In the genomic region with DNA sequence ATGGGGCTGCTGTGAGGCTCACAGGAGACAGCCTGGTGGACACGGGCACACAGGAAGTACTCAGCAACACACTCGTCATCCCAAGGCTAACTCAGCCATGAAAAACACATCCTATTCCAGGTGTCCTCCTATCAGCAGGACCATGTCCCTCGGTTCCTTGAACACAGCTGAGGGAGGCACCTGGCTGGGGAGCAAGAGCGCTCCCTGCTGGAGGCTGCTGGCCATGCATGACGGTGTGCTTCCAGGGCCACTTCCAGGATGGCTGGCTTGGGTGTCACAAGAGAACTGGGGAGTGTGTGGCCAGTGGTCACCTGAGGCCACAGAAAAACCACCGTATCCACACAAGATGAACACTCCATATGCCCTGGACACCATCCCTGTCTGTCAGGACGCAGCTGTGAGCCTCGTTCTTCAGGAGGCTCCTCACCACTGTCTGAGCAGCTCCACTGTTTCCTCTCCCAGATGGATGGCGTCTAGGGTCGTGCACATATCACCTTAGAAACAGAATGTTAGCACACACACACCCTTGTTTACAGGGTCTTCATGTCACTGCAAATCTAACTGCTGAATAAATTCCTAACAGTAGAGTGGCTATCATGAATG, we compare ENCODE assay signal across 8 cellular contexts. TPM values are rescaled to one million over a fixed set of nuclear protein-coding genes. Genes with fewer than 3 reads are reported as not detected.
DNase-seq lines count a peak whose midpoint lies in the region; ATAC-seq and TF ChIP-seq lines count a peak whose summit lies in the region.

No MANE protein-coding gene starts in this region.

- ATAC-seq in SK-N-SH treated with all-trans-retinoic acid at 6 μM for 48 hours: peak; percentile 97
- ATAC-seq in activated naive CD4-positive, alpha-beta T cell treated with anti-CD3 and anti-CD28 coated beads, Interleukin-2, amount 50 U/mL, for 72 hours: peak; percentile 78 to 86
- ATAC-seq in HG03025 (IDR thresholded peaks at IDR 0.05; ENCODE audit: low FRiP score, unreplicated experiment): no peak

- H3K27ac ChIP-seq in parathyroid adenoma (no peak overlapping the region), tibial nerve (peak overlapping the region in 3 of 4 donors; percentile 61 to 71 (median 71))

- peaks cover 0 to 15% of the 10 kb centered on the region in 2 donors for H3K36me3 Mint-ChIP-seq in activated naive CD4-positive, alpha-beta T cell treated with anti-CD3 and anti-CD28 coated beads, Interleukin-2, amount 50 U/mL, for 72 hours
- no peaks in the 10 kb centered on the region for H3K36me3 Mint-ChIP-seq in glutamatergic neuron (ENCODE audit: unreplicated experiment)

- TF ChIP-seq CTCF in glutamatergic neuron (IDR thresholded peaks at IDR 0.05; ENCODE audit: partially characterized antibody, unreplicated experiment) (peak; percentile 92), parathyroid adenoma (IDR thresholded peaks at IDR 0.05) (peak; percentile 81), tibial nerve (IDR thresholded peaks at IDR 0.05) (peak; percentile 86 to 93 (median 90))

- H3K4me1 ChIP-seq in parathyroid adenoma (peaks cover 8% of the 10 kb centered on the region), tibial nerve (peaks cover 0 to 54% (median 24%) of the 10 kb centered on the region in 4 donors)

- no peak overlapping the region for H3K27ac Mint-ChIP-seq in activated naive CD4-positive, alpha-beta T cell treated with anti-CD3 and anti-CD28 coated beads, Interleukin-2, amount 50 U/mL, for 72 hours
- no peak overlapping the region for H3K27ac Mint-ChIP-seq in glutamatergic neuron (ENCODE audit: unreplicated experiment)

- H3K36me3 ChIP-seq in parathyroid adenoma (ENCODE audit: control insufficient read depth, insufficient read depth, low read length): no peaks in the 10 kb centered on the region
- no peaks in the 10 kb centered on the region for H3K36me3 ChIP-seq in tibial nerve

- WGBS in tibial nerve, 2 donors: 41 to 50% methylated on average over 10 of the region's 10 CpGs

- H3K79me2 ChIP-seq in parathyroid adenoma: no peaks in the 10 kb centered on the region

- H3K9ac ChIP-seq in parathyroid adenoma: no peak overlapping the region

- H3K4me3 Mint-ChIP-seq in glutamatergic neuron (ENCODE audit: unreplicated experiment): no peak overlapping the region

- peak; percentile 90 for DNase-seq in GM03348 (ENCODE audit: low spot score)
- DNase-seq in HPDE6-E6E7 (ENCODE audit: extremely low spot score): peak; percentile 38
- DNase-seq in activated naive CD4-positive, alpha-beta T cell treated with anti-CD3 and anti-CD28 coated beads, Interleukin-2, amount 50 U/mL, for 72 hours (ENCODE audit: low spot score in 2 of 2): peak; percentile 64 to 81
- peak; percentile 80 for DNase-seq in glutamatergic neuron
- peak; percentile 50 to 71 for DNase-seq in tibial nerve (ENCODE audit: low spot score in 2 of 2)

- H3K27me3 ChIP-seq in parathyroid adenoma (ENCODE audit: control insufficient read depth, insufficient read depth, low read length): no peaks in the 10 kb centered on the region
- H3K27me3 ChIP-seq in tibial nerve: no peaks in the 10 kb centered on the region

- H3K4me2 ChIP-seq in parathyroid adenoma (ENCODE audit: low read length): no peak overlapping the region

- H3K9me3 ChIP-seq in parathyroid adenoma (ENCODE audit: control insufficient read depth, low read length) (no peaks in the 10 kb centered on the region), tibial nerve (no peaks in the 10 kb centered on the region)

- no peak for TF ChIP-seq EP300 in tibial nerve (IDR thresholded peaks at IDR 0.05)

- H3K4me3 ChIP-seq in parathyroid adenoma (ENCODE audit: low read depth, low read length) (no peak overlapping the region), tibial nerve (no peak overlapping the region)

- H3K9me3 Mint-ChIP-seq in activated naive CD4-positive, alpha-beta T cell treated with anti-CD3 and anti-CD28 coated beads, Interleukin-2, amount 50 U/mL, for 72 hours: no peaks in the 10 kb centered on the region
- H3K9me3 Mint-ChIP-seq in glutamatergic neuron (ENCODE audit: unreplicated experiment): no peaks in the 10 kb centered on the region

- peaks cover 6% of the 10 kb centered on the region for H3K4me1 Mint-ChIP-seq in glutamatergic neuron (ENCODE audit: low read depth, unreplicated experiment)

- TF ChIP-seq POLR2A in tibial nerve (IDR thresholded peaks at IDR 0.05): no peak

- no peak overlapping the region for H2AFZ ChIP-seq in parathyroid adenoma

- peaks cover 5% of the 10 kb centered on the region for H3K27me3 Mint-ChIP-seq in glutamatergic neuron (ENCODE audit: unreplicated experiment)

TF ChIP-seq in SK-N-SH treated with all-trans-retinoic acid at 6 μM for 48 hours, 23 proteins besides CTCF, POLR2A, EP300 and RAD21:
- TF ChIP-seq OSR1 (CRISPR knock-in tag; IDR thresholded peaks at IDR 0.05) (no peak), ZNF70 (CRISPR knock-in tag; IDR thresholded peaks at IDR 0.05) (0 out of 2 replicates have a peak, but pooled peaks have one; percentile 25)

RNA-seq across cellular contexts. Expression of a gene that starts 31.0 kb away (rescaled TPM):
- total RNA-seq in activated naive CD4-positive, alpha-beta T cell treated with anti-CD3 and anti-CD28 coated beads, Interleukin-2, amount 50 U/mL, for 72 hours: 10 to 100 TPM; 28.8 to 32.2 TPM
- total RNA-seq in glutamatergic neuron (ENCODE audit: unreplicated experiment) (3.2 TPM), tibial nerve (1 to 10 TPM in 3 of 4 donors, under 1 TPM in 1; 0.84 to 3.1 (median 2.4) TPM)

Comparison
In these comparisons a context has a peak if more than half of its experiments do, and no peak if none do; other contexts are left out.
1. DNase-seq: peak in every context shown above with its lines; median percentile 90 in GM03348; 80 in glutamatergic neuron; 72 in activated naive CD4-positive, alpha-beta T cell treated with anti-CD3 and anti-CD28 coated beads, Interleukin-2, amount 50 U/mL, for 72 hours; 60 in tibial nerve; 38 in HPDE6-E6E7.